26 cellular contexts compared by ENCODE assay signal in the genomic region with DNA sequence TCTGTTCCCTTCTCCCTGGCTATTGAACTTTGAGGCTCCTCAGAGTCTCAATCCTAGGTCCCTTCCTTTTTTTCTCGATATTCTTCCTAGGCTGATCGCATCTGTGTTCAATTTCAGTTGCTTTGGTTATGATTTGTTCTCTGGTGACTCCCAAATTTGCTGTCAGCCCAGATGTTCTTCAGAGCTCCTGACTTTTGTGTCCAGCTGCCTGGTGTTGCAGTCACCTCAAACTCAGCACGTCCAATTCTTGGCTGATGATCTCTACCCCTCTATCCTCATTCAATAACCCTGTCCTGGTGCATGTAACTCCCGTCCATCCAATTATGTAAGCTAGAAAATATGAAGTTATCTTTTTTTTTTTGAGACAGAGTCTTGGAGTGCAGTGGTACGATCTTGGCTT.
"Had no signal": no experiment of that assay in that cellular context is flagged by ENCODE, and none has a peak within 500 bp of the region (broad histone marks: within the 10 kb centered on the region; RNA-seq: fewer than 3 reads in every experiment).

No MANE protein-coding gene starts in this region.

- H3K4me1 ChIP-seq: colonic mucosa, right lobe of liver, upper lobe of right lung, uterus had no signal

- H3K4me3 ChIP-seq: colonic mucosa, lung, ovary, psoas muscle, right lobe of liver, thoracic aorta, tibial nerve, upper lobe of right lung, uterus had no signal

- H3K36me3 ChIP-seq: colonic mucosa, ovary, right lobe of liver, thoracic aorta, tibial nerve, upper lobe of right lung, uterus had no signal

- H3K27ac ChIP-seq: colonic mucosa, epithelial cell of prostate, ovary, psoas muscle, right lobe of liver, thoracic aorta, tibial nerve, upper lobe of right lung, uterus had no signal

- DNase-seq: colonic mucosa; effector CD8-positive, alpha-beta T cell; endodermal cell; foreskin melanocyte; hypothalamus; immature natural killer cell; islet precursor cell; kidney glomerular epithelial cell; left colon; midbrain; naive thymus-derived CD4-positive, alpha-beta T cell; nucleus accumbens; ovary; psoas muscle; right lobe of liver; small intestine; stimulated activated CD4-positive, alpha-beta T cell treated with anti-CD3 and anti-CD28 coated beads, Interleukin-15, amount 100 ng/mL, for 24 hours; stimulated activated CD4-positive, alpha-beta T cell treated with anti-CD3 and anti-CD28 coated beads, Interleukin-2, amount 100 ng/mL, for 48 hours; stimulated activated naive B cell treated with anti-CD40 and anti-IgM and Interleukin-4, amounts not matched to agents 10 μg/mL and 1 μg/mL and 100 μg/mL, for 72 hours; upper lobe of right lung; uterus had no signal

- H3K27me3 ChIP-seq: colonic mucosa, ovary, right lobe of liver, tibial nerve, upper lobe of right lung, uterus had no signal

- H3K9me3 ChIP-seq: colonic mucosa, ovary, psoas muscle, right lobe of liver, thoracic aorta, tibial nerve, upper lobe of right lung, uterus had no signal

- ATAC-seq: esophagus mucosa; left colon; naive thymus-derived CD4-positive, alpha-beta T cell; psoas muscle; right lobe of liver; stimulated activated naive B cell treated with anti-CD40 and anti-IgM and Interleukin-4, amounts not matched to agents 10 μg/mL and 1 μg/mL and 100 μg/mL, for 72 hours; upper lobe of right lung had no signal
